ENCODE assay signal across 12 cellular contexts in genomic region chr18:58896268-58896667, GRCh38. TPM values are rescaled to one million over a fixed set of nuclear protein-coding genes. Genes with fewer than 3 reads are reported as not detected.
A peak's percentile ranks its signal among the peaks of the same experiment; 100 is the strongest.
DNase-seq lines count a peak whose midpoint lies in the region; ATAC-seq, FAIRE-seq and TF ChIP-seq lines count a peak whose summit lies in the region.
"Had no signal": no experiment of that assay in that cellular context is flagged by ENCODE, and none has a peak within 500 bp of the region (broad histone marks: within the 10 kb centered on the region; RNA-seq: fewer than 3 reads in every experiment).

No MANE protein-coding gene starts in this region.

- H3K4me1 ChIP-seq in A673 (ENCODE audit: insufficient read depth, low read length, poor library complexity, severe bottlenecking), result peaks cover 40% of the 10 kb centered on the region

- TF ChIP-seq CTCF in A673 (conservative IDR thresholded peaks at IDR 0.05; ENCODE audit: low read depth, low read length), result no peak
- TF ChIP-seq CTCF in WERI-Rb-1 (IDR thresholded peaks at IDR 0.05; ENCODE audit: low read depth, low read length), result no peak

- FAIRE-seq in HTR-8/SVneo (lab: Jason Lieb, UNC), result no peak

- no peak overlapping the region for H3K4me3 ChIP-seq in A673 (ENCODE audit: low read depth, low read length, poor library complexity, severe bottlenecking)
- H3K4me3 ChIP-seq in WERI-Rb-1 (ENCODE audit: low read depth, low read length), result no peak overlapping the region
- H3K4me3 ChIP-seq: suprapubic skin had no signal

- CTCF ChIA-PET in A673 (lab: Charles Lee), result no interaction called here

- peaks cover 29% of the 10 kb centered on the region for H3K36me3 ChIP-seq in A673 (ENCODE audit: insufficient read depth, low read length, poor library complexity, severe bottlenecking)
- H3K36me3 ChIP-seq in WERI-Rb-1, result peaks cover 55% of the 10 kb centered on the region

- POLR2A ChIA-PET in A673 (lab: Charles Lee; ENCODE audit: low non-redundant PET), result no interaction called here

- peak; percentile 64 for ATAC-seq in HG03025 (IDR thresholded peaks at IDR 0.05; ENCODE audit: low FRiP score, unreplicated experiment)

- no peaks in the 10 kb centered on the region for H3K27me3 ChIP-seq in A673 (replicated peaks; ENCODE audit: insufficient read depth, low read depth, low read length, poor library complexity)
- no peaks in the 10 kb centered on the region for H3K27me3 ChIP-seq in WERI-Rb-1 (ENCODE audit: insufficient read depth, low read depth, severe bottlenecking)
- H3K27me3 ChIP-seq: suprapubic skin had no signal

- intact Hi-C loops in A673 (cut with micrococcal nuclease; ENCODE audit: unreplicated experiment), result no loop called here

- H3K9me3 ChIP-seq in A673 (ENCODE audit: low read depth, low read length, poor library complexity, severe bottlenecking) (no peaks in the 10 kb centered on the region), WERI-Rb-1 (ENCODE audit: severe bottlenecking) (no peaks in the 10 kb centered on the region)
- H3K9me3 ChIP-seq: suprapubic skin had no signal

- no peak for DNase-seq in A673 (ENCODE audit: low spot score)
- peak; percentile 32 for DNase-seq in GM19240 (ENCODE audit: insufficient read length, low spot score)
- peak; percentile 94 for DNase-seq in WERI-Rb-1
- DNase-seq in ecto neural progenitor cell (ENCODE audit: low spot score), result no peak
- DNase-seq in NOMO-1 treated with DMSO at 0.1 percent for 48 hours (lab: John Stamatoyannopoulos, UW; ENCODE audit: unreplicated experiment), result no peak
- no peak for DNase-seq in HTR-8/SVneo (ENCODE audit: insufficient read length, low spot score)
- DNase-seq in NCI-H187 (lab: John Stamatoyannopoulos, UW), result no peak
- DNase-seq: head of caudate nucleus, SK-N-SH had no signal

- H3K27ac ChIP-seq in A673 (ENCODE audit: low read depth, low read length, poor library complexity, severe bottlenecking) (peak overlapping the region; percentile 33), WERI-Rb-1 (peak overlapping the region; percentile 64)
- H3K27ac ChIP-seq: HL-60, suprapubic skin had no signal

- BruUV-seq in A673 (replicated peaks; lab: Mats Ljungman, UMichigan), result no TSS peak

RNA-seq across cellular contexts. Expression of gene ZNF532, which starts 31.6 kb away (rescaled TPM):
- total RNA-seq in A673 (2021), result 118 and 119 TPM in 2 replicates

Comparison
In these comparisons a context has a peak if more than half of its experiments do, and no peak if none do; other contexts are left out.
1. DNase-seq: peak in GM19240 (single experiment) and WERI-Rb-1 (single experiment); none in A673 (single experiment), ecto neural progenitor cell (single experiment), NOMO-1 treated with DMSO at 0.1 percent for 48 hours (single experiment), HTR-8/SVneo (single experiment) and NCI-H187 (0 of 2).